Comparison of ENCODE assay signal across 1 cellular context in the genomic region with DNA sequence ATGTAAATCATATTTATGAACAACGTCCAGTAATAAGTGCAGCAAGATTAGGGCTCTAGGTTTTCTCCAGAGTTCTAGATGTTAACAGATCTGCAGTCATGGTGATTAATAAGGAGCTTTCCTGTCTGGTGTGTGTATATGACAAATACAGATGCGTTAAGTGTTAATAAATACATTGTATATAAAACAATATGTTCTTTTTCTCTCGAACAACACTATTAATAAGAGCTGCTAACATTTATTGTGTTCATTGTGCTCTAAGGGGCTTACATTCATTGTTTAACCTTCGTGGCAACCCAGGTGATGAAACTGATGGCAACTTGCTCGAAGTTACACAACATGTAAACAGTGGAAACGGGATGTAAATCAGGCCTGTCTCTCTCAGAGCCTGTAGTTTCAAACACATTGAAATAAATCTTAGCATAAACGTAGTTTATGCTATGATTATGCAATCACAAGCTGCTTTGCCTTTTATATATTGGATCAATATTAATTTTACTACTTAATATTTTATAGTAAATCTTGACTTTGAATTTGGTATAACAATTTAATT.
TF ChIP-seq lines count a peak whose summit lies in the region.

No MANE protein-coding gene starts in this region.

TF ChIP-seq in H1, 55 proteins besides CTCF, POLR2A, EP300 and RAD21:
- TF ChIP-seq SP1 (IDR thresholded peaks at IDR 0.05; ENCODE audit: low read depth, low read length) (no peak), CEBPB (IDR thresholded peaks at IDR 0.05; ENCODE audit: low read depth, low read length) (peak; percentile 74; the same call in 1 of the 2 replicates)
